ENCODE assay signal across 1 cellular context in genomic region chr3:128879991-128880390, GRCh38.
TF ChIP-seq lines count a peak whose summit lies in the region.

No MANE protein-coding gene starts in this region.

TF ChIP-seq in HepG2, 621 proteins besides CTCF, POLR2A, EP300 and RAD21 (continued from another document):
- no peak for TF ChIP-seq PRDM15 (CRISPR knock-in tag; IDR thresholded peaks at IDR 0.05)
- TF ChIP-seq E2F5 (CRISPR knock-in tag; conservative IDR thresholded peaks at IDR 0.05) = no peak
- no peak for TF ChIP-seq ARNT (IDR thresholded peaks at IDR 0.05)
- TF ChIP-seq ZMAT5 (CRISPR knock-in tag; IDR thresholded peaks at IDR 0.05; ENCODE audit: borderline replicate concordance, low read depth) = no peak
- no peak for TF ChIP-seq ZNF687 (CRISPR knock-in tag; IDR thresholded peaks at IDR 0.05)
- TF ChIP-seq PRDM10 (CRISPR knock-in tag; IDR thresholded peaks at IDR 0.05; ENCODE audit: low read depth) = no peak
- no peak for TF ChIP-seq RARG (CRISPR knock-in tag; IDR thresholded peaks at IDR 0.05; ENCODE audit: low read depth)
- TF ChIP-seq RELA (CRISPR knock-in tag; IDR thresholded peaks at IDR 0.05) = no peak
- TF ChIP-seq IRF1 (CRISPR knock-in tag; IDR thresholded peaks at IDR 0.05; ENCODE audit: low read depth) = no peak
- TF ChIP-seq NPAS2 (CRISPR knock-in tag; IDR thresholded peaks at IDR 0.05; ENCODE audit: borderline replicate concordance) = no peak
